In genomic region chr3:33749546-33750215, GRCh38 we compare ENCODE assay signal across 1 cellular context.
TF ChIP-seq lines count a peak whose summit lies in the region.

No MANE protein-coding gene starts in this region.

TF ChIP-seq in GM12878, 131 proteins besides CTCF, POLR2A, EP300 and RAD21:
- TF ChIP-seq SPI1 (IDR thresholded peaks at IDR 0.05; ENCODE audit: borderline replicate concordance, insufficient read depth, low read depth, low read length): peak; percentile 32; the same call in 1 of the 2 replicates
- TF ChIP-seq EGR1 (IDR thresholded peaks at IDR 0.05; ENCODE audit: borderline replicate concordance in 1 of 2, low read depth in 2 of 2, low read length in 2 of 2): no peak
- no peak for TF ChIP-seq NR2F1 (conservative IDR thresholded peaks at IDR 0.05)
- no peak for TF ChIP-seq NRF1 (conservative IDR thresholded peaks at IDR 0.05; ENCODE audit: low read depth, low read length)
- no peak for TF ChIP-seq CREM (IDR thresholded peaks at IDR 0.05; ENCODE audit: low read depth)
